ENCODE assay signal across 9 cellular contexts in the genomic region with DNA sequence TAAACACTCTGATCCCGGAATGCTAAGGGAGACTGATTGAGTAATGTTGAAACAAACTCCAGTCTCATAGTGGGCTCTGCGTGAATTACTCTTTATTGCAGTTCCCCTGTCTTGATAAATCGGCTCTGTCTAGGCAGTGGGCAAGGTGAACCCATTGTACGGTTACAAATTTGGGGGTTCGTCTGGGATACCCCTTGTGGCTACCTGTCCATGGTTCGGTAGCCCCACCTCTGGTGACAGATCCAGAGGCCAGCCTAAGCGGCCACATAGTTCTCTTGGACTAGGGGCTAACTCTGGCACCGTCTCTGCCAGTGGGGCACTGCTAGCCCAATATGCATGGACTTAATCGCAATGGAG. TPM values are rescaled to one million over a fixed set of nuclear protein-coding genes. Genes with fewer than 3 reads are reported as not detected.
DNase-seq lines count a peak whose midpoint lies in the region; ATAC-seq and TF ChIP-seq lines count a peak whose summit lies in the region.
"Had no signal": no experiment of that assay in that cellular context is flagged by ENCODE, and none has a peak within 500 bp of the region (broad histone marks: within the 10 kb centered on the region; RNA-seq: fewer than 3 reads in every experiment).

No MANE protein-coding gene starts in this region.

- no peaks in the 10 kb centered on the region for H3K27me3 ChIP-seq in heart right ventricle
- no peaks in the 10 kb centered on the region for H3K27me3 ChIP-seq in adipocyte (replicated peaks; ENCODE audit: control insufficient read depth, insufficient read depth, low read length)
- no peaks in the 10 kb centered on the region for H3K27me3 ChIP-seq in lower lobe of right lung (ENCODE audit: low read depth)
- no peaks in the 10 kb centered on the region for H3K27me3 ChIP-seq in upper lobe of right lung

- H3K4me1 ChIP-seq in heart right ventricle = peaks cover 6 to 45% (median 40%) of the 10 kb centered on the region in 9 donors
- peaks cover 37% of the 10 kb centered on the region for H3K4me1 ChIP-seq in adipocyte (ENCODE audit: control insufficient read depth, insufficient read depth, low read length)
- H3K4me1 ChIP-seq in lower lobe of right lung = peaks cover 40% of the 10 kb centered on the region
- peaks cover 39% of the 10 kb centered on the region for H3K4me1 ChIP-seq in upper lobe of right lung

- H3K36me3 ChIP-seq in heart right ventricle = peaks cover 0 to 4% (median 0%) of the 10 kb centered on the region in 9 donors
- no peaks in the 10 kb centered on the region for H3K36me3 ChIP-seq in adipocyte (ENCODE audit: control insufficient read depth, insufficient read depth, low read length, severe bottlenecking)
- H3K36me3 ChIP-seq in lower lobe of right lung = no peaks in the 10 kb centered on the region
- H3K36me3 ChIP-seq in upper lobe of right lung = no peaks in the 10 kb centered on the region

- H3K9me3 ChIP-seq in heart right ventricle (no peaks in the 10 kb centered on the region), adipocyte (ENCODE audit: control insufficient read depth, low read length) (no peaks in the 10 kb centered on the region), lower lobe of right lung (no peaks in the 10 kb centered on the region), upper lobe of right lung (no peaks in the 10 kb centered on the region)

- H3K4me3 ChIP-seq in heart right ventricle = peak overlapping the region in 9 of 10 donors; percentile 63 to 100 (median 94)
- H3K4me3 ChIP-seq in adipocyte (ENCODE audit: low read length) = peak overlapping the region; percentile 99
- H3K4me3 ChIP-seq in lower lobe of right lung = no peak overlapping the region
- peak overlapping the region; percentile 84 for H3K4me3 ChIP-seq in upper lobe of right lung

- TF ChIP-seq CTCF in heart right ventricle (IDR thresholded peaks at IDR 0.05) = no peak
- no peak for TF ChIP-seq CTCF in lower lobe of right lung (IDR thresholded peaks at IDR 0.05)
- TF ChIP-seq CTCF in upper lobe of right lung (IDR thresholded peaks at IDR 0.05) = no peak

- peak overlapping the region; percentile 99 for H3K9ac ChIP-seq in adipocyte (ENCODE audit: low read length)

- WGBS in heart right ventricle, 2 donors = 91 to 94% methylated on average over 9 of the region's 9 CpGs

- DNase-seq in heart right ventricle = no peak
- DNase-seq in left ventricle myocardium superior = no peak
- DNase-seq in adipocyte (ENCODE audit: low read depth) = no peak
- no peak for DNase-seq in lower lobe of right lung
- DNase-seq in upper lobe of right lung = no peak
- DNase-seq in DMS153 (lab: John Stamatoyannopoulos, UW) = no peak
- DNase-seq: SHP77 treated with DMSO at 0.1 percent for 48 hours had no signal

- intact Hi-C loops in heart right ventricle (cut with DNase I) (loop anchor here in 7 of 10 donors (2.0 to 10.0 kb wide), 6 partner anchors 43 to 62 kb away; partner anchors contain the start of genes TMEM127 (in 3 of the 7), CIAO1 (in 1 of the 7) and DUSP2 (in 1 of the 7)), left ventricle myocardium superior (cut with micrococcal nuclease) (loop anchor here (5.0 kb wide), 1 partner anchor 48 kb away; no protein-coding TSS in a partner anchor), lower lobe of right lung (cut with DNase I) (no loop called here), upper lobe of right lung (cut with DNase I) (no loop called here)

- ATAC-seq in heart right ventricle (no peak), left ventricle myocardium superior (no peak), lower lobe of right lung (no peak), upper lobe of right lung (no peak), HG02938 (IDR thresholded peaks at IDR 0.05; ENCODE audit: unreplicated experiment) (no peak), GM21367 (IDR thresholded peaks at IDR 0.05; ENCODE audit: unreplicated experiment) (no peak)

- H3K27ac ChIP-seq in heart right ventricle = peak overlapping the region; percentile 91 to 99 (median 97)
- peak overlapping the region; percentile 98 for H3K27ac ChIP-seq in lower lobe of right lung
- H3K27ac ChIP-seq in upper lobe of right lung = peak overlapping the region; percentile 96

RNA-seq across cellular contexts. Expression of gene STARD7, which starts 1.1 kb away (rescaled TPM):
- 100 to 1,000 TPM; 138 to 397 (median 191) TPM for total RNA-seq in heart right ventricle
- polyA plus RNA-seq in heart right ventricle = 100 to 1,000 TPM in 1 of 2 donors, 10 to 100 TPM in 1; 50.8 to 312 TPM
- total RNA-seq in left ventricle myocardium superior = 214 TPM
- total RNA-seq in lower lobe of right lung = 147 TPM
- total RNA-seq in upper lobe of right lung = 156 TPM

RNA-seq across cellular contexts. Expression of gene TMEM127, which starts 56.1 kb away (rescaled TPM):
- total RNA-seq in heart right ventricle = 100 to 1,000 TPM in 4 of 10 donors, 10 to 100 TPM in 6; 72.2 to 113 (median 95.1) TPM
- polyA plus RNA-seq in heart right ventricle = 10 to 100 TPM; 15.2 to 70.6 TPM
- total RNA-seq in left ventricle myocardium superior = 71.2 TPM
- 77.4 TPM for total RNA-seq in lower lobe of right lung
- total RNA-seq in upper lobe of right lung = 67.3 TPM

RNA-seq across cellular contexts. Expression of gene CIAO1, which starts 56.3 kb away (rescaled TPM):
- total RNA-seq in heart right ventricle = 10 to 100 TPM; 59.2 to 72.1 (median 64.9) TPM
- 10 to 100 TPM; 22.1 to 59.4 TPM for polyA plus RNA-seq in heart right ventricle
- total RNA-seq in left ventricle myocardium superior = 63.1 TPM
- 62.3 TPM for total RNA-seq in lower lobe of right lung
- total RNA-seq in upper lobe of right lung = 61.7 TPM

Comparison
In these comparisons a context has a peak if more than half of its experiments do, and no peak if none do; other contexts are left out.
1. intact Hi-C loops: an anchor here in heart right ventricle (2.0 to 10.0 kb wide) and left ventricle myocardium superior (5.0 kb wide); none called in lower lobe of right lung and upper lobe of right lung.